ENCODE assay signal across 11 cellular contexts in the genomic region with DNA sequence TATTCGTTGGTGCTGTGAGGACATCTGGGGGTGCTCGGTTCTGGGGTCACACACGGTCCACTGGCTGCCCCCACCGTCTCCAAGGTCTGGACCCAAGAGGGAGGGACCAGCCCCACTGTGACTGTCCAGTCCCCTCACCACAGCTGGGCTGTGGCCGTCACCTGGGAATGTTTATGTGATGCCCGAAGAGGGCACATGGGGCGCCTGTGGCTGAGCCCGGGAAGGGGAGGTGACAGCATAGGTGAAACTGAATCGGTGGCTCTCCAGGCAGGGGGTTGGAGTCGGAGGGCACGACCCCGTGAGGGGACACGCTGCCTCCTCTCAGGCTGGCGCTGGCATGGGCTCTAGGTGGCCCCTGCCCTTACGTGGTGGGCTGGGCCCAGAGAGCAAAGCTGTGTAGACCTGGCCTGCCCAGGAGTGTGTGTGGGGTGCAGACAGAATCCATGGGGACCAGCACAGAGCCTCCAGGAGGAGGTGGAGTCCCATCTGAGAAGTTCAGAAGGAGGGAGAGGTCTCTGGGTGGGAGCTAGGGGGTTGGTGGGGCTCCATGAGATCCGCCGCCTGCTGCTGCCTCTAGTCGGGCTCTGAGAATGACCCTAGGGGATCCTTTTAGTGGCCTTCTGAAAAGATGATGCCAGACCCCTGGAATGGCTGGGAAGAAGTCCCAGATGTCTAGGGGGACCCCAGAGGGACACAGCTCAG. TPM values are rescaled to one million over a fixed set of nuclear protein-coding genes. Genes with fewer than 3 reads are reported as not detected.
A peak's percentile ranks its signal among the peaks of the same experiment; 100 is the strongest.
DNase-seq lines count a peak whose midpoint lies in the region; ATAC-seq and TF ChIP-seq lines count a peak whose summit lies in the region.
"Had no signal": no experiment of that assay in that cellular context is flagged by ENCODE, and none has a peak within 500 bp of the region (broad histone marks: within the 10 kb centered on the region; RNA-seq: fewer than 3 reads in every experiment).

No MANE protein-coding gene starts in this region.

- no peak for ATAC-seq in HCT116
- no peak for ATAC-seq in activated T-helper 17 cell treated with anti-CD3 and anti-CD28 coated beads, Interleukin-2, amount 50 U/mL, for 72 hours (replicated peaks)
- no peak for ATAC-seq in GM18505 (IDR thresholded peaks at IDR 0.05; ENCODE audit: unreplicated experiment)

- TF ChIP-seq RAD21 in HCT116 (IDR thresholded peaks at IDR 0.05; ENCODE audit: low read depth), result no peak

- BruUV-seq in HCT116 (replicated peaks; lab: Mats Ljungman, UMichigan), result TSS peak; percentile 83

- intact Hi-C loops in HCT116 (cut with micrococcal nuclease), result no loop called here
- intact Hi-C loops in CD14-positive monocyte (cut with micrococcal nuclease), result no loop called here

- CTCF ChIA-PET in HCT116 (lab: Charles Lee), result no interaction called here

- peak overlapping the region; percentile 87 for H3K9ac ChIP-seq in HCT116 (ENCODE audit: low read length)

- H4K20me1 ChIP-seq in HCT116 (ENCODE audit: insufficient read depth), result no peaks in the 10 kb centered on the region

- TF ChIP-seq CTCF in HCT116 (IDR thresholded peaks at IDR 0.05 in 2 of 3, conservative IDR thresholded peaks at IDR 0.05 in 1 of 3; ENCODE audit: borderline replicate concordance in 1 of 3, insufficient read depth in 1 of 3, low read depth in 2 of 3, low read length in 2 of 3) (no peak), CD14-positive monocyte (IDR thresholded peaks at IDR 0.05) (no peak)

- peak overlapping the region; percentile 97 for H3K4me2 ChIP-seq in HCT116 (ENCODE audit: low read length)

- no peaks in the 10 kb centered on the region for H3K9me3 Mint-ChIP-seq in activated T-helper 17 cell treated with anti-CD3 and anti-CD28 coated beads, Interleukin-2, amount 50 U/mL, for 72 hours
- peaks cover 10 to 30% (median 27%) of the 10 kb centered on the region in 7 donors for H3K9me3 Mint-ChIP-seq in CD14-positive monocyte

- no peak for DNase-seq in HCT116 (ENCODE audit: low read depth, low spot score)
- peak; percentile 34 for DNase-seq in globus pallidus (ENCODE audit: low spot score)
- no peak for DNase-seq in skeletal muscle cell (ENCODE audit: low read depth)
- DNase-seq in CD14-positive monocyte (ENCODE audit: low spot score), result no peak
- DNase-seq in NCI-H2081 (lab: John Stamatoyannopoulos, UW), result no peak
- DNase-seq in retina, result no peak
- DNase-seq: activated CD4-positive, alpha-beta T cell treated with anti-CD3 and anti-CD28 coated beads for 4 hours; foreskin keratinocyte; NCI-H2171 had no signal

- H3K4me3 ChIP-seq in HCT116 (replicated peaks in 1 of 2; ENCODE audit: low read depth in 1 of 2, low read length in 2 of 2), result peak overlapping the region; percentile 67 to 79
- peak overlapping the region; percentile 70 for H3K4me3 ChIP-seq in skeletal muscle cell (ENCODE audit: low read depth, low read length)

- no peaks in the 10 kb centered on the region for H3K4me1 Mint-ChIP-seq in activated T-helper 17 cell treated with anti-CD3 and anti-CD28 coated beads, Interleukin-2, amount 50 U/mL, for 72 hours
- peaks cover 3% of the 10 kb centered on the region for H3K4me1 Mint-ChIP-seq in CD14-positive monocyte

- no peaks in the 10 kb centered on the region for H3K27me3 ChIP-seq in HCT116 (ENCODE audit: insufficient read depth, low read length)
- H3K27me3 ChIP-seq: foreskin keratinocyte had no signal

- TF ChIP-seq POLR2A in HCT116 (IDR thresholded peaks at IDR 0.05; ENCODE audit: borderline replicate concordance, extremely low read depth, insufficient read depth, insufficient read length), result no peak
- TF ChIP-seq POLR2A in GM18505 (IDR thresholded peaks at IDR 0.05; ENCODE audit: borderline replicate concordance, extremely low read depth, insufficient read depth, insufficient read length), result no peak

- no peak overlapping the region for H2AFZ ChIP-seq in HCT116 (ENCODE audit: low read depth, low read length, poor library complexity, severe bottlenecking)

- no peaks in the 10 kb centered on the region for H3K9me2 ChIP-seq in HCT116 (ENCODE audit: insufficient read depth)

- peak overlapping the region; percentile 44 for H3K4me3 Mint-ChIP-seq in activated T-helper 17 cell treated with anti-CD3 and anti-CD28 coated beads, Interleukin-2, amount 50 U/mL, for 72 hours
- peak overlapping the region in 1 of 2 donors; percentile 81 for H3K4me3 Mint-ChIP-seq in CD14-positive monocyte

- H3K36me3 Mint-ChIP-seq in activated T-helper 17 cell treated with anti-CD3 and anti-CD28 coated beads, Interleukin-2, amount 50 U/mL, for 72 hours (ENCODE audit: low read depth), result peaks cover 11% of the 10 kb centered on the region
- peaks cover 0 to 9% of the 10 kb centered on the region in 2 donors for H3K36me3 Mint-ChIP-seq in CD14-positive monocyte

- no peak overlapping the region for H3K27ac Mint-ChIP-seq in activated T-helper 17 cell treated with anti-CD3 and anti-CD28 coated beads, Interleukin-2, amount 50 U/mL, for 72 hours
- H3K27ac Mint-ChIP-seq in CD14-positive monocyte, result no peak overlapping the region

- RAD21 ChIA-PET in HCT116 (lab: Charles Lee; ENCODE audit: low non-redundant PET in 1 of 2, low total read pairs in 2 of 2, uncharacterized antibody in 2 of 2, unreplicated experiment in 2 of 2), result no interaction called here

- peaks cover 4 to 13% of the 10 kb centered on the region in 2 experiments; a peak in 3 of 4 replicates for H3K36me3 ChIP-seq in HCT116 (ENCODE audit: control insufficient read depth in 1 of 2, insufficient read depth in 2 of 2, low read length in 2 of 2)

- H3K4me1 ChIP-seq in HCT116 (ENCODE audit: control insufficient read depth in 1 of 2, insufficient read depth in 2 of 2, low read length in 2 of 2), result peaks cover 29 to 63% of the 10 kb centered on the region in 2 experiments; a peak in 3 of 4 replicates

- H3K79me2 ChIP-seq in HCT116 (ENCODE audit: insufficient read depth, low read length), result peaks cover 40% of the 10 kb centered on the region

- no peaks in the 10 kb centered on the region for H3K9me3 ChIP-seq in HCT116 (ENCODE audit: control insufficient read depth in 1 of 2, insufficient read depth in 1 of 2, low read depth in 1 of 2, low read length in 2 of 2)

- POLR2A ChIA-PET in HCT116 (lab: Charles Lee), result no interaction called here

- H3K27me3 Mint-ChIP-seq in activated T-helper 17 cell treated with anti-CD3 and anti-CD28 coated beads, Interleukin-2, amount 50 U/mL, for 72 hours, result peaks cover 26% of the 10 kb centered on the region
- peaks cover 32 to 53% (median 49%) of the 10 kb centered on the region in 3 donors for H3K27me3 Mint-ChIP-seq in CD14-positive monocyte (ENCODE audit: low read depth in 3 of 3)

- H3K27ac ChIP-seq in HCT116 (ENCODE audit: low read depth, low read length), result peak overlapping the region; percentile 95
- H3K27ac ChIP-seq: foreskin keratinocyte had no signal

TF ChIP-seq in HCT116, 20 proteins besides CTCF, POLR2A, EP300 and RAD21 (continues in another document):
- no peak for TF ChIP-seq SRF (IDR thresholded peaks at IDR 0.05; ENCODE audit: low read depth)
- TF ChIP-seq, protein P1, sequence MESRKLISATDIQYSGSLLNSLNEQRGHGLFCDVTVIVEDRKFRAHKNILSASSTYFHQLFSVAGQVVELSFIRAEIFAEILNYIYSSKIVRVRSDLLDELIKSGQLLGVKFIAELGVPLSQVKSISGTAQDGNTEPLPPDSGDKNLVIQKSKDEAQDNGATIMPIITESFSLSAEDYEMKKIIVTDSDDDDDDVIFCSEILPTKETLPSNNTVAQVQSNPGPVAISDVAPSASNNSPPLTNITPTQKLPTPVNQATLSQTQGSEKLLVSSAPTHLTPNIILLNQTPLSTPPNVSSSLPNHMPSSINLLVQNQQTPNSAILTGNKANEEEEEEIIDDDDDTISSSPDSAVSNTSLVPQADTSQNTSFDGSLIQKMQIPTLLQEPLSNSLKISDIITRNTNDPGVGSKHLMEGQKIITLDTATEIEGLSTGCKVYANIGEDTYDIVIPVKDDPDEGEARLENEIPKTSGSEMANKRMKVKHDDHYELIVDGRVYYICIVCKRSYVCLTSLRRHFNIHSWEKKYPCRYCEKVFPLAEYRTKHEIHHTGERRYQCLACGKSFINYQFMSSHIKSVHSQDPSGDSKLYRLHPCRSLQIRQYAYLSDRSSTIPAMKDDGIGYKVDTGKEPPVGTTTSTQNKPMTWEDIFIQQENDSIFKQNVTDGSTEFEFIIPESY (IDR thresholded peaks at IDR 0.05; ENCODE audit: extremely low read depth, insufficient replicate concordance, low read length), result no peak
- TF ChIP-seq POLR2AphosphoS5 (IDR thresholded peaks at IDR 0.05; ENCODE audit: low read depth, low read length), result no peak
- TF ChIP-seq SP1 (IDR thresholded peaks at IDR 0.05; ENCODE audit: low read depth), result no peak
- TF ChIP-seq, protein P2, sequence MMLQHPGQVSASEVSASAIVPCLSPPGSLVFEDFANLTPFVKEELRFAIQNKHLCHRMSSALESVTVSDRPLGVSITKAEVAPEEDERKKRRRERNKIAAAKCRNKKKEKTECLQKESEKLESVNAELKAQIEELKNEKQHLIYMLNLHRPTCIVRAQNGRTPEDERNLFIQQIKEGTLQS (IDR thresholded peaks at IDR 0.05), result no peak
- TF ChIP-seq YY1 (IDR thresholded peaks at IDR 0.05; ENCODE audit: extremely low read depth, insufficient replicate concordance, low read depth, low read length), result no peak
- TF ChIP-seq ELF1 (IDR thresholded peaks at IDR 0.05; ENCODE audit: borderline replicate concordance, low read depth), result no peak
- TF ChIP-seq, protein P3, sequence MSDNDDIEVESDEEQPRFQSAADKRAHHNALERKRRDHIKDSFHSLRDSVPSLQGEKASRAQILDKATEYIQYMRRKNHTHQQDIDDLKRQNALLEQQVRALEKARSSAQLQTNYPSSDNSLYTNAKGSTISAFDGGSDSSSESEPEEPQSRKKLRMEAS (IDR thresholded peaks at IDR 0.05), result no peak
- TF ChIP-seq EZH2 (IDR thresholded peaks at IDR 0.05), result no peak
- no peak for TF ChIP-seq TCF7L2 (IDR thresholded peaks at IDR 0.05; ENCODE audit: borderline replicate concordance, extremely low read depth, insufficient read depth, insufficient read length)
- no peak for TF ChIP-seq SIN3A (IDR thresholded peaks at IDR 0.05; ENCODE audit: low read depth)
- TF ChIP-seq ZNF274 (IDR thresholded peaks at IDR 0.05; ENCODE audit: low read depth, low read length), result no peak
- TF ChIP-seq FOSL1 (IDR thresholded peaks at IDR 0.05; ENCODE audit: low read depth), result no peak

RNA-seq across cellular contexts. Expression of gene BOK, which starts 1.8 kb away (rescaled TPM):
- total RNA-seq in HCT116 (2021; ENCODE audit: unreplicated experiment), result 41.5 TPM
- 22.5 and 24.3 TPM in 2 replicates for polyA plus RNA-seq in HCT116 (2012)
- under 1 TPM in 1 of 2 donors, not detected in 1; 0.16 TPM for total RNA-seq in activated T-helper 17 cell treated with anti-CD3 and anti-CD28 coated beads, Interleukin-2, amount 50 U/mL, for 72 hours
- under 1 TPM in 1 of 2 donors, not detected in 1; 0.05 TPM for polyA plus RNA-seq in CD14-positive monocyte

RNA-seq across cellular contexts. Expression of gene STK25, which starts 51.9 kb away (rescaled TPM):
- 160 TPM for total RNA-seq in HCT116 (2021; ENCODE audit: unreplicated experiment)
- polyA plus RNA-seq in HCT116 (2012), result 157 and 164 TPM in 2 replicates
- 10 to 100 TPM; 86.7 to 87.8 TPM for total RNA-seq in activated T-helper 17 cell treated with anti-CD3 and anti-CD28 coated beads, Interleukin-2, amount 50 U/mL, for 72 hours
- 10 to 100 TPM; 62.7 to 69.5 TPM for polyA plus RNA-seq in CD14-positive monocyte

Comparison
In these comparisons a context has a peak if more than half of its experiments do, and no peak if none do; other contexts are left out.
1. RNA of gene BOK, which starts 1.8 kb away (total RNA-seq): 41.5 TPM in HCT116 (single experiment); 0.16 TPM in activated T-helper 17 cell treated with anti-CD3 and anti-CD28 coated beads, Interleukin-2, amount 50 U/mL, for 72 hours; every median in the first group is over 10 times any median in the second.